24 cellular contexts compared by ENCODE assay signal in genomic region chr10:52098130-52098529, GRCh38.
"Had no signal": no experiment of that assay in that cellular context is flagged by ENCODE, and none has a peak within 500 bp of the region (broad histone marks: within the 10 kb centered on the region; RNA-seq: fewer than 3 reads in every experiment).

No MANE protein-coding gene starts in this region.

- ATAC-seq: gastroesophageal sphincter, heart left ventricle, left colon, left lobe of liver, left ventricle myocardium superior, lower lobe of right lung, mucosa of descending colon had no signal

- H3K27me3 ChIP-seq: esophagus muscularis mucosa, foreskin keratinocyte, gastroesophageal sphincter, heart left ventricle, hepatocyte had no signal

- H3K36me3 ChIP-seq: esophagus muscularis mucosa, gastroesophageal sphincter, heart left ventricle, lower lobe of right lung had no signal

- H3K27ac ChIP-seq: coronary artery, dorsolateral prefrontal cortex, esophagus muscularis mucosa, foreskin keratinocyte, gastroesophageal sphincter, heart left ventricle, hepatocyte, lower lobe of right lung had no signal

- H3K4me1 ChIP-seq: gastroesophageal sphincter, heart left ventricle, lower lobe of right lung had no signal

- H3K4me3 ChIP-seq: coronary artery, dorsolateral prefrontal cortex, esophagus muscularis mucosa, gastroesophageal sphincter, heart left ventricle, hepatocyte, lower lobe of right lung, mucosa of descending colon had no signal

- FAIRE-seq: endothelial cell of umbilical vein, frontal cortex, kidney had no signal

- H3K9me3 ChIP-seq: esophagus muscularis mucosa, gastroesophageal sphincter, heart left ventricle, lower lobe of right lung, mucosa of descending colon had no signal

- DNase-seq: dermis blood vessel endothelial cell; dorsolateral prefrontal cortex; effector CD4-positive, alpha-beta T cell; effector memory CD4-positive, alpha-beta T cell; heart left ventricle; hypothalamus; immature natural killer cell; islet precursor cell; kidney; kidney glomerular epithelial cell; left colon; left ventricle myocardium superior; lower lobe of right lung; mesenchymal stem cell; mucosa of descending colon; naive B cell had no signal
